23 cellular contexts compared by ENCODE assay signal in the genomic region with DNA sequence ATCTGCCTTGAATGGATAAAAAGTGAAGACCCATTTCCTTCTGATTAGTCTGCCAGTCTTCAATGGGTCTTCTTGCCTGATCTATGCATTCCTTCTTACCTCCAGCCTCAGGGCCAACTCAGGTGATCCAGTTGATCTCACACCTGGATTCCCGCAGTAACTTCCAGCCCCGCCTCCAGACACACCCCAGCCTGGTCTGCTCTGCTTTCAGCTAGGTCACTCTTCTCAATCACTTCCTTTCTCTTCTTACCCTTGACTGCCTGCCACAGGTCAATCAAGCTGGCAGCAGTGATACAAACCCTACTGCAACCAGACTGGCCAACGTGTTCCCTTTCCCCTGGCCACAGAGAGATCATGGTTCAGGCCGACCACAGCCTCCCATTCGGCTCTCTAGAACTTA.
"Had no signal": no experiment of that assay in that cellular context is flagged by ENCODE, and none has a peak within 500 bp of the region (broad histone marks: within the 10 kb centered on the region; RNA-seq: fewer than 3 reads in every experiment).

No MANE protein-coding gene starts in this region.

- DNase-seq: activated B cell treated with CpG ODN at 0.5 μM for 24 hours; activated CD4-positive, alpha-beta T cell treated with anti-CD3 and anti-CD28 coated beads for 1 hour; activated CD4-positive, alpha-beta T cell treated with anti-CD3 and anti-CD28 coated beads, Interleukin-2, amount 50 U/mL, for 48 hours; activated CD8-positive, alpha-beta memory T cell treated with anti-CD3 and anti-CD28 coated beads, Interleukin-2, amount 10 ng/mL, durations not matched to agents 7 days and 5 days; activated effector memory CD4-positive, alpha-beta T cell treated with Interleukin-2 at 50 U/mL for 16 hours; activated naive CD4-positive, alpha-beta T cell treated with Interleukin-2 at 50 U/mL for 16 hours; activated naive CD8-positive, alpha-beta T cell treated with anti-CD3 and anti-CD28 coated beads for 36 hours; activated T-cell treated with anti-CD3 and anti-CD28 coated beads, Interleukin-2, amount 50 U/mL, for 24 hours; caudate nucleus; Kasumi-1; KBM-7; NCI-H1048; NCI-H1417; NCI-H1694; NCI-H2081; NCI-H510A treated with DMSO at 0.1 percent for 48 hours; PC-3; SHP77 treated with DMSO at 0.1 percent for 48 hours; T-helper 9 cell had no signal

- H3K4me3 Mint-ChIP-seq: activated B cell treated with CpG ODN at 0.5 μM for 24 hours; activated CD4-positive, alpha-beta T cell treated with anti-CD3 and anti-CD28 coated beads, Interleukin-2, amount 10 ng/mL, durations not matched to agents 24 days and 14 days; activated CD8-positive, alpha-beta memory T cell treated with anti-CD3 and anti-CD28 coated beads, Interleukin-2, amount 10 ng/mL, durations not matched to agents 7 days and 5 days; activated naive CD8-positive, alpha-beta T cell treated with anti-CD3 and anti-CD28 coated beads for 36 hours; activated T-cell treated with anti-CD3 and anti-CD28 coated beads, Interleukin-2, amount 50 U/mL, for 24 hours; activated T-helper 1 cell treated with anti-CD3 and anti-CD28 coated beads, Interleukin-12 subunit alpha, Interleukin-12 subunit beta, Interleukin-2, Interleukin-4 antibody, amounts not matched to agents 30 ng/mL and 10 ng/mL and 1 ng/mL, durations not matched to agents 14 hours and 24 hours and 36 hours; T-helper 1 cell treated with Interleukin-12 subunit alpha and Interleukin-12 subunit beta and Interleukin-4 antibody, amounts not matched to agents 30 μg/mL and 1 μg/mL, for 36 hours had no signal

- H3K27me3 Mint-ChIP-seq: activated B cell treated with CpG ODN at 0.5 μM for 24 hours; activated CD4-positive, alpha-beta T cell treated with anti-CD3 and anti-CD28 coated beads, Interleukin-2, amount 10 ng/mL, durations not matched to agents 24 days and 14 days; activated CD8-positive, alpha-beta memory T cell treated with anti-CD3 and anti-CD28 coated beads, Interleukin-2, amount 10 ng/mL, durations not matched to agents 7 days and 5 days had no signal

- FAIRE-seq: RCC 7860 had no signal

- H3K36me3 Mint-ChIP-seq: activated CD8-positive, alpha-beta memory T cell treated with anti-CD3 and anti-CD28 coated beads, Interleukin-2, amount 10 ng/mL, durations not matched to agents 7 days and 5 days; activated naive CD8-positive, alpha-beta T cell treated with anti-CD3 and anti-CD28 coated beads for 36 hours had no signal

- H3K27ac Mint-ChIP-seq: activated B cell treated with CpG ODN at 0.5 μM for 24 hours; activated CD4-positive, alpha-beta T cell treated with anti-CD3 and anti-CD28 coated beads, Interleukin-2, amount 10 ng/mL, durations not matched to agents 24 days and 14 days; activated CD8-positive, alpha-beta memory T cell treated with anti-CD3 and anti-CD28 coated beads, Interleukin-2, amount 10 ng/mL, durations not matched to agents 7 days and 5 days; activated naive CD8-positive, alpha-beta T cell treated with anti-CD3 and anti-CD28 coated beads for 36 hours; activated T-cell treated with anti-CD3 and anti-CD28 coated beads, Interleukin-2, amount 50 U/mL, for 24 hours; activated T-helper 1 cell treated with anti-CD3 and anti-CD28 coated beads, Interleukin-12 subunit alpha, Interleukin-12 subunit beta, Interleukin-2, Interleukin-4 antibody, amounts not matched to agents 30 ng/mL and 10 ng/mL and 1 ng/mL, durations not matched to agents 14 hours and 24 hours and 36 hours; T-helper 1 cell treated with Interleukin-12 subunit alpha and Interleukin-12 subunit beta and Interleukin-4 antibody, amounts not matched to agents 30 μg/mL and 1 μg/mL, for 36 hours had no signal

- H3K9me3 Mint-ChIP-seq: activated B cell treated with CpG ODN at 0.5 μM for 24 hours; activated CD4-positive, alpha-beta T cell treated with anti-CD3 and anti-CD28 coated beads, Interleukin-2, amount 10 ng/mL, durations not matched to agents 24 days and 14 days; activated naive CD8-positive, alpha-beta T cell treated with anti-CD3 and anti-CD28 coated beads for 36 hours; activated T-cell treated with anti-CD3 and anti-CD28 coated beads, Interleukin-2, amount 50 U/mL, for 24 hours; activated T-helper 1 cell treated with anti-CD3 and anti-CD28 coated beads, Interleukin-12 subunit alpha, Interleukin-12 subunit beta, Interleukin-2, Interleukin-4 antibody, amounts not matched to agents 30 ng/mL and 10 ng/mL and 1 ng/mL, durations not matched to agents 14 hours and 24 hours and 36 hours; T-helper 1 cell treated with Interleukin-12 subunit alpha and Interleukin-12 subunit beta and Interleukin-4 antibody, amounts not matched to agents 30 μg/mL and 1 μg/mL, for 36 hours had no signal

- H3K4me1 Mint-ChIP-seq: activated B cell treated with CpG ODN at 0.5 μM for 24 hours; activated CD4-positive, alpha-beta T cell treated with anti-CD3 and anti-CD28 coated beads, Interleukin-2, amount 10 ng/mL, durations not matched to agents 24 days and 14 days; activated CD8-positive, alpha-beta memory T cell treated with anti-CD3 and anti-CD28 coated beads, Interleukin-2, amount 10 ng/mL, durations not matched to agents 7 days and 5 days; activated naive CD8-positive, alpha-beta T cell treated with anti-CD3 and anti-CD28 coated beads for 36 hours had no signal

- ATAC-seq: activated CD8-positive, alpha-beta memory T cell treated with anti-CD3 and anti-CD28 coated beads, Interleukin-2, amount 10 ng/mL, durations not matched to agents 7 days and 5 days; PC-3 had no signal
